2 cellular contexts compared by ENCODE assay signal in the genomic region with DNA sequence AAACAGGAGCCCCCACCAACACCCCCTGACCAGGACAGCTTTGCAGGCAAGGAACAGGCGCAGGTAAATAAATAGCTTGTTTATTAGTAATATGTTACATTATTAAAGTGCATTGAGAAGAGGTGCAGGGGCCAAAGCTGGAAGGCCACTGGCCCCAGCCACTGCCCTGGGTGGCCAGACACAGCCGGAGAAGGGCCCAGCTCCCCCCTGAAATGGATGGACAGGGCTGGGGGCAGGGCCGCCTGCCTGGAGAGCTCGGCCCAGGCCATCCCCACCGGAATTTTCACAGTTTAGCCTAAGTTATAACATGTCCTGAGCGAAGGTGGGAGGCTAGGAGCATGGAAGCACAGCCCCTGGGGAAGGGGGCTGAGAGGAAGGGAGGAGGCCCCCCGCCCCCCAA.
TF ChIP-seq lines count a peak whose summit lies in the region.

No MANE protein-coding gene starts in this region.

TF ChIP-seq in H1, 55 proteins besides CTCF, POLR2A, EP300 and RAD21:
- TF ChIP-seq BRCA1 (IDR thresholded peaks at IDR 0.05; ENCODE audit: low read depth, low read length) (no peak), KDM1A (IDR thresholded peaks at IDR 0.05; ENCODE audit: borderline replicate concordance, low read length) (no peak), USF2 (IDR thresholded peaks at IDR 0.05; ENCODE audit: low read length) (no peak), MAX (IDR thresholded peaks at IDR 0.05) (no peak), TAF7 (optimal IDR thresholded peaks at IDR 0.05; ENCODE audit: borderline replicate concordance, low read depth, low read length) (no peak), JUN (IDR thresholded peaks at IDR 0.05; ENCODE audit: low read depth, low read length) (no peak), YY1 (IDR thresholded peaks at IDR 0.05; ENCODE audit: low read depth, low read length) (no peak)
TF ChIP-seq in H1: peak in this region for 0.

TF ChIP-seq in SK-N-SH, 30 proteins besides CTCF, POLR2A, EP300 and RAD21:
- no peak for TF ChIP-seq IRF3 (IDR thresholded peaks at IDR 0.05; ENCODE audit: low read depth, low read length)
- no peak for TF ChIP-seq USF2 (IDR thresholded peaks at IDR 0.05; ENCODE audit: borderline replicate concordance, low read depth, low read length)
- TF ChIP-seq SIN3A (IDR thresholded peaks at IDR 0.05; ENCODE audit: borderline replicate concordance, low read depth, low read length) = no peak
- TF ChIP-seq GATA2 (CRISPR knock-in tag; IDR thresholded peaks at IDR 0.05) = no peak
- no peak for TF ChIP-seq TCF12 (IDR thresholded peaks at IDR 0.05)
- no peak for TF ChIP-seq CHD2 (IDR thresholded peaks at IDR 0.05; ENCODE audit: low read length, partially characterized antibody)
- no peak for TF ChIP-seq FOXM1 (IDR thresholded peaks at IDR 0.05; ENCODE audit: low read depth)
- TF ChIP-seq FOXJ3 (CRISPR knock-in tag; IDR thresholded peaks at IDR 0.05) = no peak
- TF ChIP-seq RXRA (IDR thresholded peaks at IDR 0.05; ENCODE audit: borderline replicate concordance, low read depth) = no peak
- no peak for TF ChIP-seq GABPA (IDR thresholded peaks at IDR 0.05; ENCODE audit: low read depth)
- no peak for TF ChIP-seq MEF2A (IDR thresholded peaks at IDR 0.05; ENCODE audit: borderline replicate concordance, low read depth)
